In the genomic region with DNA sequence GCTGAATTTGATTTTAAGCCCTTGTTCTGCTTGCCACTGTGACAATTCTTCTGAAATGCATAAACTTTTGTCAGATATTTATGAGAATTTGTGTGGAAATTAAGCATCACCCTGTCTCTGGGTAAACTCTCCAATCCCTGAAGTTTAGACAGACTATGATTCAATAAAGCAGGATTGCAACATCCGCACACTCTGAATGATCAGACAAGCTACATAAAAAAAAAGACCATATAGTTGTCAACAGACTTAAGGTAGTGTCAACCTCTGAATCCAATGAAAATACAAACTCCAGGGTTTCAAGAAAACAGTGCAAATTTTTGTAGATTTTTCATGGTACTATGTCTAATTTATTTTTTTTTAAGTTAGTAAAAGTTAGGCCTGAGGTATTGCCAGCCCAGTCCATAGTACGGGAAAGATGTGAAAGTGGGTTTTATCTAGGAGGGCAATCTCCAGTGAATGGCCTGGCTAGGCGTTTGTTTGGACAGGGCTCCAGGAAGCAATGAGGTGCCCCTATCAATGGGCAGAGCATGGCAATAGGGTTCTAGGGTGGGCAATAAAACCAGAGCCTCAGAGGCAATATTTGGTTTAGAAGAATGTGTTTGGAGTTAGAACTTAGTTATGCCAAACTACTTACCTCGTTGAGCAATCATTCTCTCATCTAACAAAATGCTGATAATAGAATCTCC, we compare ENCODE assay signal across 20 cellular contexts.
"Had no signal": no experiment of that assay in that cellular context is flagged by ENCODE, and none has a peak within 500 bp of the region (broad histone marks: within the 10 kb centered on the region; RNA-seq: fewer than 3 reads in every experiment).

No MANE protein-coding gene starts in this region.

- ATAC-seq: Panc1 had no signal

- DNase-seq: Karpas-422, KBM-7, MM.1S, NCI-H1092 treated with DMSO at 0.1 percent for 48 hours, NCI-H1436, NCI-H187, NCI-H2029, NCI-H2081 treated with DMSO at 0.1 percent for 48 hours, NCI-H2171, NCI-H226, NCI-H446, NCI-H510A, NCI-H524 treated with DMSO at 0.1 percent for 48 hours, NCI-H69, NCI-H774, SHP77, SK-N-SH had no signal

- H3K9me3 ChIP-seq: SK-N-SH had no signal

- H3K27ac ChIP-seq: HL-60, RWPE1 had no signal
